Comparison of ENCODE assay signal across 19 cellular contexts in genomic region chr18:28669165-28669564, GRCh38.
DNase-seq lines count a peak whose midpoint lies in the region; FAIRE-seq and TF ChIP-seq lines count a peak whose summit lies in the region.
"Had no signal": no experiment of that assay in that cellular context is flagged by ENCODE, and none has a peak within 500 bp of the region (broad histone marks: within the 10 kb centered on the region; RNA-seq: fewer than 3 reads in every experiment).

No MANE protein-coding gene starts in this region.

- FAIRE-seq in D721Med (lab: Jason Lieb, UNC), result peak; percentile 11
- FAIRE-seq: G401.6, GM12892, GM19239, H54 had no signal

- peaks cover 1% of the 10 kb centered on the region; the same call in 1 of the 2 replicates for H3K27me3 Mint-ChIP-seq in HFFc6 (ENCODE audit: insufficient read depth)
- H3K27me3 Mint-ChIP-seq: B cell; CD4-positive, alpha-beta T cell; CD8-positive, alpha-beta memory T cell had no signal

- TF ChIP-seq CTCF in AG10803 (conservative IDR thresholded peaks at IDR 0.05; ENCODE audit: low read length), result no peak
- TF ChIP-seq CTCF in D721Med (IDR thresholded peaks at IDR 0.05; ENCODE audit: insufficient read depth, missing control alignments), result no peak
- TF ChIP-seq CTCF in HFFc6 (IDR thresholded peaks at IDR 0.05), result no peak

- H3K4me1 Mint-ChIP-seq in HFFc6 (ENCODE audit: low read depth), result peaks cover 41% of the 10 kb centered on the region
- H3K4me1 Mint-ChIP-seq: B cell; CD14-positive monocyte; CD8-positive, alpha-beta memory T cell had no signal

- H3K36me3 Mint-ChIP-seq in HFFc6 (ENCODE audit: low read depth), result no peaks in the 10 kb centered on the region
- H3K36me3 Mint-ChIP-seq: CD14-positive monocyte; CD8-positive, alpha-beta memory T cell had no signal

- H3K4me3 Mint-ChIP-seq in HFFc6, result peak overlapping the region; percentile 33; the same call in 1 of the 2 replicates
- H3K4me3 Mint-ChIP-seq: B cell; CD14-positive monocyte; CD4-positive, alpha-beta T cell; CD8-positive, alpha-beta memory T cell had no signal

- H3K27ac Mint-ChIP-seq in HFFc6, result no peak overlapping the region
- H3K27ac Mint-ChIP-seq: B cell; CD14-positive monocyte; CD4-positive, alpha-beta T cell; CD8-positive, alpha-beta memory T cell had no signal

- H3K9me3 Mint-ChIP-seq in HFFc6, result no peaks in the 10 kb centered on the region

- DNase-seq in AG10803 (ENCODE audit: low read depth) (peak; percentile 15), D721Med (ENCODE audit: insufficient read length, low spot score) (no peak), HFFc6 (no peak), fibroblast of peridontal ligament (ENCODE audit: extremely low read depth) (peak; percentile 62), medulla oblongata (ENCODE audit: extremely low spot score) (no peak), mucosa of gallbladder (ENCODE audit: low spot score) (no peak)
- DNase-seq: CD4-positive, alpha-beta T cell; CD8-positive, alpha-beta memory T cell; DMS53; DMS79 treated with DMSO at 0.1 percent for 48 hours; GOT3 had no signal

- H3K4me3 ChIP-seq in AG10803 (ENCODE audit: low read length), result no peak overlapping the region
- H3K4me3 ChIP-seq: BLaER1 treated with 17β-estradiol and CSF1 and Interleukin-3, amounts not matched to agents 10 nM and 100 nM; HAP-1 had no signal

Comparison
In these comparisons a context has a peak if more than half of its experiments do, and no peak if none do; other contexts are left out.
1. DNase-seq: peak in AG10803 (single experiment) and fibroblast of peridontal ligament (single experiment); none in D721Med (single experiment), HFFc6 (single experiment), medulla oblongata (single experiment) and mucosa of gallbladder (single experiment).